8 cellular contexts compared by ENCODE assay signal in the genomic region with DNA sequence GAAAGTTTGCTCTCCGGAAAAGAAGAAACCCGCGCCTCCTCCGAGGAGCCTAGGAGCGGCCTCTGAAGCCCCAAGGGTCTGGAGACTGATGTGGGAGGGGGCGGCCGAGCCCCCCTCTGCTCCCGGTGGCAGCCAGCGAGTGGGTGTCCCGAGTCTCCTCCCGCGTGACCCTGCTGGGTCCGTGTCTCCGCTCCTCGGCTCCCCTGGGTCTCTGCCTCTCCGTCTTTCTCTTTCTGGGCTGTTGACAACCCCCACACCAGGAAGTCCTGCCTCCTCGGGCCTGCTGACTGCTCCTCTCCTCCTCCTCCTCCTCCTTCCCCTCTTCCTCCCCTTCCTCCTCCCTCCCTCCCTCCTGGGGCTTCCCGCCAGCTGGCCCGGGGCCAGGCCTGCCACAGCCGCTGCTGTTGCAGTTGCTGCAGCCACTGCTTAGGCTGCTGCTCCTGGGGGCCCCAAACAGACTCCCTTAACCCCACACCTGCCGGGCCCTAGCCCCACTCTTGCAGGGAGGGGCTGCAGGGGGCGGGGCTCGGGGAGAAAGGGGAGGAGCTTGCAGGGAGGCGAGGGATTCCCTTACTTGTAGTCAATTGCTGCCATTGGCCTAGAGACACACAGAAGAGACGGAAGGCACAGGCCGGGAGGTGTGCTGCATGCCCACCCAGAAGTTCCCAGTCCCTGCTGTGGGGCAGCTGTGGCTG. TPM values are rescaled to one million over a fixed set of nuclear protein-coding genes. Genes with fewer than 3 reads are reported as not detected.
DNase-seq lines count a peak whose midpoint lies in the region; ATAC-seq and TF ChIP-seq lines count a peak whose summit lies in the region.

A gene (minus strand): TSS at position 249 of the 695 bp plus-strand sequence. CDS start 1,176 bp downstream, outside the sequence.

- TF ChIP-seq POLR2A in GM10847 (IDR thresholded peaks at IDR 0.05; ENCODE audit: extremely low read depth, insufficient read length) (peak; percentile 63), transverse colon (IDR thresholded peaks at IDR 0.05) (peak; percentile 94)

- H3K4me1 Mint-ChIP-seq in T-helper 1 cell treated with Interleukin-12 subunit alpha and Interleukin-12 subunit beta and Interleukin-4 antibody, amounts not matched to agents 30 μg/mL and 1 μg/mL, for 36 hours (ENCODE audit: low read depth): peaks cover 31% of the 10 kb centered on the region

- H3K9me3 ChIP-seq in heart right ventricle (no peaks in the 10 kb centered on the region), transverse colon (no peaks in the 10 kb centered on the region)

- ATAC-seq in HG02763 (IDR thresholded peaks at IDR 0.05; ENCODE audit: unreplicated experiment): peak; percentile 53
- peak; percentile 88 to 94 (median 92) for ATAC-seq in heart right ventricle

- H3K27me3 Mint-ChIP-seq in T-helper 1 cell treated with Interleukin-12 subunit alpha and Interleukin-12 subunit beta and Interleukin-4 antibody, amounts not matched to agents 30 μg/mL and 1 μg/mL, for 36 hours (ENCODE audit: low read depth): peaks cover 3% of the 10 kb centered on the region

- H3K4me1 ChIP-seq in heart right ventricle: peaks cover 10 to 61% (median 50%) of the 10 kb centered on the region in 9 donors
- peaks cover 36 to 57% (median 45%) of the 10 kb centered on the region in 4 donors for H3K4me1 ChIP-seq in transverse colon

- H3K4me3 ChIP-seq in heart right ventricle (peak within 1 kb of the TSS; percentile 74 to 100 (median 98)), transverse colon (peak within 1 kb of the TSS; percentile 97 to 99 (median 98))

- H3K27ac Mint-ChIP-seq in T-helper 1 cell treated with Interleukin-12 subunit alpha and Interleukin-12 subunit beta and Interleukin-4 antibody, amounts not matched to agents 30 μg/mL and 1 μg/mL, for 36 hours: peak within 1 kb of the TSS; percentile 94

- no peaks in the 10 kb centered on the region for H3K27me3 ChIP-seq in heart right ventricle
- no peaks in the 10 kb centered on the region for H3K27me3 ChIP-seq in transverse colon

- peak within 1 kb of the TSS; percentile 87 to 100 (median 96) for H3K27ac ChIP-seq in heart right ventricle
- H3K27ac ChIP-seq in transverse colon: peak within 1 kb of the TSS; percentile 97 to 98 (median 98)

- in situ Hi-C loops in transverse colon (cut with MboI; ENCODE audit: low pct_ligation_motif_present in 1 of 4, low pct_unique_long_range_greater_than_20kb in 1 of 4, low sequenced_read_pairs in 3 of 4): loop anchor here in 1 of 4 donors (5.0 kb wide), 1 partner anchor 78 kb away; no protein-coding TSS in a partner anchor

- H3K4me3 Mint-ChIP-seq in T-helper 1 cell treated with Interleukin-12 subunit alpha and Interleukin-12 subunit beta and Interleukin-4 antibody, amounts not matched to agents 30 μg/mL and 1 μg/mL, for 36 hours: peak within 1 kb of the TSS; percentile 98

- no peaks in the 10 kb centered on the region for H3K9me3 Mint-ChIP-seq in T-helper 1 cell treated with Interleukin-12 subunit alpha and Interleukin-12 subunit beta and Interleukin-4 antibody, amounts not matched to agents 30 μg/mL and 1 μg/mL, for 36 hours

- TF ChIP-seq CTCF in heart right ventricle (IDR thresholded peaks at IDR 0.05) (no peak), transverse colon (IDR thresholded peaks at IDR 0.05) (no peak)

- H3K36me3 ChIP-seq in heart right ventricle (peaks cover 0 to 32% (median 3%) of the 10 kb centered on the region in 9 donors), transverse colon (no peaks in the 10 kb centered on the region)

- intact Hi-C loops in heart right ventricle (cut with DNase I) (loop anchor here in 6 of 10 donors (5.0 to 10.0 kb wide), 7 partner anchors 58 to 386 kb away; a partner anchor contains a TSS), posterior cingulate gyrus (cut with DNase I) (loop anchor here (1.0 to 10.0 kb wide), 2 partner anchors 10 to 196 kb away; a partner anchor contains a TSS), transverse colon (cut with DNase I; ENCODE audit: low total_unique reads) (loop anchor here (10.0 kb wide), 1 partner anchor 226 kb away; a partner anchor contains a TSS)

- DNase-seq in NCI-H146 treated with DMSO at 0.1 percent for 48 hours (lab: John Stamatoyannopoulos, UW; ENCODE audit: unreplicated experiment) (peak; percentile 76), amniotic epithelial cell (ENCODE audit: low read depth) (peak; percentile 96), heart right ventricle (peak; percentile 95 to 97), posterior cingulate gyrus (peak; percentile 93 to 100 (median 96)), transverse colon (peak; percentile 96)

- WGBS in heart right ventricle, 2 donors: 0% methylated on average over 26 of the region's 26 CpGs
- 0 to 1% methylated on average over 6 to 20 of the region's 26 CpGs for WGBS in transverse colon (ENCODE audit: low coverage in 1 of 2), 2 donors

- peaks cover 20% of the 10 kb centered on the region for H3K36me3 Mint-ChIP-seq in T-helper 1 cell treated with Interleukin-12 subunit alpha and Interleukin-12 subunit beta and Interleukin-4 antibody, amounts not matched to agents 30 μg/mL and 1 μg/mL, for 36 hours (ENCODE audit: low read depth)

- TF ChIP-seq EP300 in transverse colon (IDR thresholded peaks at IDR 0.05; ENCODE audit: low read depth): no peak

RNA-seq across cellular contexts. Expression of the gene that starts here (rescaled TPM):
- 10 to 100 TPM; 36.0 to 72.3 (median 46.7) TPM for total RNA-seq in heart right ventricle
- polyA plus RNA-seq in heart right ventricle: 10 to 100 TPM; 46.0 to 53.7 TPM
- 100 to 1,000 TPM in 1 of 4 donors, 10 to 100 TPM in 3; 41.6 to 101 (median 67.6) TPM for total RNA-seq in transverse colon

Comparison
In these comparisons a context has a peak if more than half of its experiments do, and no peak if none do; other contexts are left out.
1. Peak in every context shown above with its lines: DNase-seq, ATAC-seq, H3K4me3 ChIP-seq and H3K27ac ChIP-seq.